Comparison of ENCODE assay signal across 2 cellular contexts in the genomic region with DNA sequence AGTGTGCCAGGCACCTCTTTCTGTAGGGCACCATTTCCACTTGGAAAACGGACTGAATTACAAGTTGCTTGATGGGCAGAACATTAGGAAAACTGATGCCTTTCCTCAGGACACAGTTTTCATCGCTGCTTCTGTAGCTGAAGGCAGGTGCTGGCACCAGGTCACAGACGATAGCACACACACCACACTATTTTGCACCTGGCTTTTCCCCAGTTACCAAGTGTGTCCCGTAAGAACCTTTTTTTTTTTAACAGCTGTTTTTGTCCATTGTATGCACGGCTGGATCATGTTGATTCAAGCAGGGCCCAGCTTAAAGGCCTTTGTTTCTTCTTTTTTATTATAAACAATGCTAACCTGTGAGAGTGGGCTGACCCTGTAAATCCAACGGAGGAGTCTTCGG.
TF ChIP-seq lines count a peak whose summit lies in the region.

No MANE protein-coding gene starts in this region.

TF ChIP-seq in HepG2, 621 proteins besides CTCF, POLR2A, EP300 and RAD21 (continues in another document):
- no peak for TF ChIP-seq ZNF891 (CRISPR knock-in tag; IDR thresholded peaks at IDR 0.05)
- TF ChIP-seq ZNF747 (CRISPR knock-in tag; IDR thresholded peaks at IDR 0.05; ENCODE audit: borderline replicate concordance): no peak
- TF ChIP-seq PRPF4 (IDR thresholded peaks at IDR 0.05; ENCODE audit: low read depth, low read length, poor library complexity, severe bottlenecking): no peak
- TF ChIP-seq, protein P1, sequence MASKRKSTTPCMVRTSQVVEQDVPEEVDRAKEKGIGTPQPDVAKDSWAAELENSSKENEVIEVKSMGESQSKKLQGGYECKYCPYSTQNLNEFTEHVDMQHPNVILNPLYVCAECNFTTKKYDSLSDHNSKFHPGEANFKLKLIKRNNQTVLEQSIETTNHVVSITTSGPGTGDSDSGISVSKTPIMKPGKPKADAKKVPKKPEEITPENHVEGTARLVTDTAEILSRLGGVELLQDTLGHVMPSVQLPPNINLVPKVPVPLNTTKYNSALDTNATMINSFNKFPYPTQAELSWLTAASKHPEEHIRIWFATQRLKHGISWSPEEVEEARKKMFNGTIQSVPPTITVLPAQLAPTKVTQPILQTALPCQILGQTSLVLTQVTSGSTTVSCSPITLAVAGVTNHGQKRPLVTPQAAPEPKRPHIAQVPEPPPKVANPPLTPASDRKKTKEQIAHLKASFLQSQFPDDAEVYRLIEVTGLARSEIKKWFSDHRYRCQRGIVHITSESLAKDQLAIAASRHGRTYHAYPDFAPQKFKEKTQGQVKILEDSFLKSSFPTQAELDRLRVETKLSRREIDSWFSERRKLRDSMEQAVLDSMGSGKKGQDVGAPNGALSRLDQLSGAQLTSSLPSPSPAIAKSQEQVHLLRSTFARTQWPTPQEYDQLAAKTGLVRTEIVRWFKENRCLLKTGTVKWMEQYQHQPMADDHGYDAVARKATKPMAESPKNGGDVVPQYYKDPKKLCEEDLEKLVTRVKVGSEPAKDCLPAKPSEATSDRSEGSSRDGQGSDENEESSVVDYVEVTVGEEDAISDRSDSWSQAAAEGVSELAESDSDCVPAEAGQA (IDR thresholded peaks at IDR 0.05; ENCODE audit: low read depth): no peak
- TF ChIP-seq, protein P1 (CRISPR knock-in tag; IDR thresholded peaks at IDR 0.05; ENCODE audit: borderline replicate concordance): no peak
- no peak for TF ChIP-seq SOX5 (CRISPR knock-in tag; IDR thresholded peaks at IDR 0.05; ENCODE audit: borderline replicate concordance)
- TF ChIP-seq, protein P2, sequence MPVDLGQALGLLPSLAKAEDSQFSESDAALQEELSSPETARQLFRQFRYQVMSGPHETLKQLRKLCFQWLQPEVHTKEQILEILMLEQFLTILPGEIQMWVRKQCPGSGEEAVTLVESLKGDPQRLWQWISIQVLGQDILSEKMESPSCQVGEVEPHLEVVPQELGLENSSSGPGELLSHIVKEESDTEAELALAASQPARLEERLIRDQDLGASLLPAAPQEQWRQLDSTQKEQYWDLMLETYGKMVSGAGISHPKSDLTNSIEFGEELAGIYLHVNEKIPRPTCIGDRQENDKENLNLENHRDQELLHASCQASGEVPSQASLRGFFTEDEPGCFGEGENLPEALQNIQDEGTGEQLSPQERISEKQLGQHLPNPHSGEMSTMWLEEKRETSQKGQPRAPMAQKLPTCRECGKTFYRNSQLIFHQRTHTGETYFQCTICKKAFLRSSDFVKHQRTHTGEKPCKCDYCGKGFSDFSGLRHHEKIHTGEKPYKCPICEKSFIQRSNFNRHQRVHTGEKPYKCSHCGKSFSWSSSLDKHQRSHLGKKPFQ (CRISPR knock-in tag; IDR thresholded peaks at IDR 0.05; ENCODE audit: insufficient replicate concordance): no peak
- TF ChIP-seq ZNF468 (CRISPR knock-in tag; IDR thresholded peaks at IDR 0.05): no peak
- TF ChIP-seq ZNF563 (CRISPR knock-in tag; IDR thresholded peaks at IDR 0.05): no peak
- TF ChIP-seq, protein P3, sequence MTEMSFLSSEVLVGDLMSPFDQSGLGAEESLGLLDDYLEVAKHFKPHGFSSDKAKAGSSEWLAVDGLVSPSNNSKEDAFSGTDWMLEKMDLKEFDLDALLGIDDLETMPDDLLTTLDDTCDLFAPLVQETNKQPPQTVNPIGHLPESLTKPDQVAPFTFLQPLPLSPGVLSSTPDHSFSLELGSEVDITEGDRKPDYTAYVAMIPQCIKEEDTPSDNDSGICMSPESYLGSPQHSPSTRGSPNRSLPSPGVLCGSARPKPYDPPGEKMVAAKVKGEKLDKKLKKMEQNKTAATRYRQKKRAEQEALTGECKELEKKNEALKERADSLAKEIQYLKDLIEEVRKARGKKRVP (CRISPR knock-in tag; IDR thresholded peaks at IDR 0.05): no peak
- no peak for TF ChIP-seq EHMT2 (IDR thresholded peaks at IDR 0.05; ENCODE audit: borderline replicate concordance, low read depth, low read length)
- TF ChIP-seq, protein P4, sequence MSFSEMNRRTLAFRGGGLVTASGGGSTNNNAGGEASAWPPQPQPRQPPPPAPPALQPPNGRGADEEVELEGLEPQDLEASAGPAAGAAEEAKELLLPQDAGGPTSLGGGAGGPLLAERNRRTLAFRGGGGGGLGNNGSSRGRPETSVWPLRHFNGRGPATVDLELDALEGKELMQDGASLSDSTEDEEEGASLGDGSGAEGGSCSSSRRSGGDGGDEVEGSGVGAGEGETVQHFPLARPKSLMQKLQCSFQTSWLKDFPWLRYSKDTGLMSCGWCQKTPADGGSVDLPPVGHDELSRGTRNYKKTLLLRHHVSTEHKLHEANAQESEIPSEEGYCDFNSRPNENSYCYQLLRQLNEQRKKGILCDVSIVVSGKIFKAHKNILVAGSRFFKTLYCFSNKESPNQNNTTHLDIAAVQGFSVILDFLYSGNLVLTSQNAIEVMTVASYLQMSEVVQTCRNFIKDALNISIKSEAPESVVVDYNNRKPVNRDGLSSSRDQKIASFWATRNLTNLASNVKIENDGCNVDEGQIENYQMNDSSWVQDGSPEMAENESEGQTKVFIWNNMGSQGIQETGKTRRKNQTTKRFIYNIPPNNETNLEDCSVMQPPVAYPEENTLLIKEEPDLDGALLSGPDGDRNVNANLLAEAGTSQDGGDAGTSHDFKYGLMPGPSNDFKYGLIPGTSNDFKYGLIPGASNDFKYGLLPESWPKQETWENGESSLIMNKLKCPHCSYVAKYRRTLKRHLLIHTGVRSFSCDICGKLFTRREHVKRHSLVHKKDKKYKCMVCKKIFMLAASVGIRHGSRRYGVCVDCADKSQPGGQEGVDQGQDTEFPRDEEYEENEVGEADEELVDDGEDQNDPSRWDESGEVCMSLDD (CRISPR knock-in tag; IDR thresholded peaks at IDR 0.05; ENCODE audit: borderline replicate concordance): no peak
- TF ChIP-seq ZNF451 (CRISPR knock-in tag; IDR thresholded peaks at IDR 0.05): no peak

TF ChIP-seq in GM12891, 5 proteins besides CTCF, POLR2A, EP300 and RAD21:
- TF ChIP-seq POLR2AphosphoS5 (IDR thresholded peaks at IDR 0.05; ENCODE audit: low read depth, low read length) (no peak), POU2F2 (IDR thresholded peaks at IDR 0.05; ENCODE audit: low read depth, low read length) (no peak), TAF1 (IDR thresholded peaks at IDR 0.05; ENCODE audit: low read depth, low read length) (no peak), SPI1 (IDR thresholded peaks at IDR 0.05; ENCODE audit: low read depth, low read length) (no peak), PAX5 (IDR thresholded peaks at IDR 0.05; ENCODE audit: insufficient read depth, low read length, severe bottlenecking) (no peak)
